6 cellular contexts compared by ENCODE assay signal in the genomic region with DNA sequence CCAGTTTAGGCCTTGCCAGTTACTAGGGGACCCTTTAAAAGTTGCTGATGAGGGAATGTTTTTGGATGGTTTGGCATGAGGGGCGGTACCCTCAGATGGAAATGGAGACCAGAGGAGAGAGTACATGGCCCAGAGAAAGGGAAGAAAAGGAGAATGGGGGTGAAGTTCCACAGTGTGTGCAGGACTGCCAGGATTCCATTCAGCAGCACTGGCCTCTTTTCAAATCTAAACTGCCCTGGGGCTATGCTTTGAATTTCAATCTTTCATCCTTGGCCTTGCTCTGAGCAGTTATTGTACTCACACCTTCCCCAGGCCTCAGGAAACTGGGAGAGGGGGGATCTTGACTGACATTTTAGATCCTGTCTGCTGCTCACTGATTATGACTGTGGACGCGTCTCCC. TPM values are rescaled to one million over a fixed set of nuclear protein-coding genes. Genes with fewer than 3 reads are reported as not detected.
DNase-seq lines count a peak whose midpoint lies in the region; ATAC-seq, FAIRE-seq and TF ChIP-seq lines count a peak whose summit lies in the region.

No MANE protein-coding gene starts in this region.

- peaks cover 74% of the 10 kb centered on the region for H3K79me2 ChIP-seq in MM.1S (ENCODE audit: low read length)
- peaks cover 60% of the 10 kb centered on the region for H3K79me2 ChIP-seq in smooth muscle cell (ENCODE audit: low read depth)

- ATAC-seq in pancreas (no peak), GM21786 (IDR thresholded peaks at IDR 0.05; ENCODE audit: unreplicated experiment) (no peak)

- H3K4me2 ChIP-seq in MM.1S (ENCODE audit: low read depth, low read length) (peak overlapping the region; percentile 74), smooth muscle cell (peak overlapping the region; percentile 86)

- H2AFZ ChIP-seq in MM.1S (ENCODE audit: low read length) = no peak overlapping the region
- H2AFZ ChIP-seq in smooth muscle cell (ENCODE audit: low read depth) = no peak overlapping the region

- H3K4me1 ChIP-seq in MM.1S (ENCODE audit: low read length) = peaks cover 21% of the 10 kb centered on the region
- peaks cover 28% of the 10 kb centered on the region for H3K4me1 ChIP-seq in smooth muscle cell (ENCODE audit: low read depth)
- H3K4me1 ChIP-seq in pancreas = peaks cover 31 to 39% (median 34%) of the 10 kb centered on the region in 3 donors

- intact Hi-C loops in dorsolateral prefrontal cortex (cut with DNase I) = no loop called here
- intact Hi-C loops in pancreas (cut with DNase I) = no loop called here

- no peaks in the 10 kb centered on the region for H3K27me3 ChIP-seq in MM.1S (replicated peaks; ENCODE audit: insufficient read depth, low read length)
- no peaks in the 10 kb centered on the region for H3K27me3 ChIP-seq in dorsolateral prefrontal cortex
- no peaks in the 10 kb centered on the region for H3K27me3 ChIP-seq in smooth muscle cell (ENCODE audit: low read depth)
- no peaks in the 10 kb centered on the region for H3K27me3 ChIP-seq in pancreas

- DNase-seq in MM.1S = no peak
- DNase-seq in dorsolateral prefrontal cortex = no peak
- DNase-seq in smooth muscle cell (lab: John Stamatoyannopoulos, UW; ENCODE audit: unreplicated experiment) = no peak
- no peak for DNase-seq in NCI-H774 (lab: John Stamatoyannopoulos, UW)
- DNase-seq in pancreas = no peak

- no peak for FAIRE-seq in pancreas (lab: Jason Lieb, UNC)

- TF ChIP-seq CTCF in MM.1S (IDR thresholded peaks at IDR 0.05; ENCODE audit: low read length) (no peak), dorsolateral prefrontal cortex (IDR thresholded peaks at IDR 0.05 in 54 of 56, conservative IDR thresholded peaks at IDR 0.05 in 2 of 56; ENCODE audit: low read depth in 1 of 56, partially characterized antibody in 56 of 56) (no peak), smooth muscle cell (IDR thresholded peaks at IDR 0.05; ENCODE audit: borderline replicate concordance, insufficient read depth, poor library complexity, severe bottlenecking) (no peak), pancreas (IDR thresholded peaks at IDR 0.05) (no peak)

- WGBS in smooth muscle cell (ENCODE audit: low lambda C conversion rate) = 46% methylated on average over 3 of the region's 3 CpGs
- WGBS in pancreas, 2 donors = 74 to 83% methylated on average over 3 of the region's 3 CpGs

- H3K9me3 ChIP-seq in MM.1S (replicated peaks; ENCODE audit: insufficient read depth, low read length) (no peaks in the 10 kb centered on the region), smooth muscle cell (replicated peaks; ENCODE audit: low read depth) (no peaks in the 10 kb centered on the region), pancreas (no peaks in the 10 kb centered on the region)

- peaks cover 68% of the 10 kb centered on the region for H3F3A ChIP-seq in MM.1S (ENCODE audit: insufficient read depth, low read length)
- peaks cover 64% of the 10 kb centered on the region for H3F3A ChIP-seq in smooth muscle cell (ENCODE audit: low read depth)

- H3K9me2 ChIP-seq in MM.1S (replicated peaks; ENCODE audit: insufficient read depth, low read length) = no peaks in the 10 kb centered on the region

- no peak overlapping the region for H3K27ac ChIP-seq in MM.1S (ENCODE audit: low read length)
- peak overlapping the region in 53 of 59 donors; percentile 18 to 100 (median 99) for H3K27ac ChIP-seq in dorsolateral prefrontal cortex
- peak overlapping the region; percentile 100 for H3K27ac ChIP-seq in smooth muscle cell (ENCODE audit: low read depth)
- no peak overlapping the region for H3K27ac ChIP-seq in pancreas

- H3K36me3 ChIP-seq in MM.1S (replicated peaks; ENCODE audit: insufficient read depth, low read length) = peaks cover 48% of the 10 kb centered on the region
- H3K36me3 ChIP-seq in smooth muscle cell (ENCODE audit: low read depth) = peaks cover 9% of the 10 kb centered on the region
- H3K36me3 ChIP-seq in pancreas = peaks cover 4 to 62% (median 50%) of the 10 kb centered on the region in 3 donors

- H3K4me3 ChIP-seq in MM.1S (ENCODE audit: low read length) (peak overlapping the region; percentile 99; the same call in 1 of the 2 replicates), dorsolateral prefrontal cortex (peak overlapping the region in 55 of 59 donors; percentile 4 to 100 (median 95)), smooth muscle cell (peak overlapping the region; percentile 81), pancreas (peak overlapping the region in 2 of 4 donors; percentile 80 to 92)

- H4K20me1 ChIP-seq in MM.1S (ENCODE audit: insufficient read depth, low read length) (peaks cover 24% of the 10 kb centered on the region), smooth muscle cell (ENCODE audit: low read depth) (peaks cover 63% of the 10 kb centered on the region)

- H3K9ac ChIP-seq in MM.1S (ENCODE audit: low read length) = peak overlapping the region; percentile 98; the same call in 1 of the 2 replicates
- peak overlapping the region; percentile 99 for H3K9ac ChIP-seq in smooth muscle cell (ENCODE audit: low read depth)

RNA-seq across cellular contexts. Expression of a gene that starts 3.0 kb away (rescaled TPM):
- 100 to 1,000 TPM; 101 to 299 (median 140) TPM for total RNA-seq in dorsolateral prefrontal cortex
- total RNA-seq in smooth muscle cell = 181 and 248 TPM in 2 replicates
- polyA plus RNA-seq in smooth muscle cell = 179 and 291 TPM in 2 replicates
- total RNA-seq in pancreas = 100 to 1,000 TPM in 1 of 6 donors, 10 to 100 TPM in 5; 68.8 to 331 (median 75.1) TPM
- polyA plus RNA-seq in pancreas = 100 to 1,000 TPM in 1 of 2 donors, 10 to 100 TPM in 1; 66.9 to 116 TPM

RNA-seq across cellular contexts. Expression of a gene that starts 37.5 kb away (rescaled TPM):
- total RNA-seq in dorsolateral prefrontal cortex = 10 to 100 TPM; 17.2 to 91.6 (median 58.7) TPM
- not detected in 2 replicates for total RNA-seq in smooth muscle cell
- not detected in 2 replicates for polyA plus RNA-seq in smooth muscle cell
- total RNA-seq in pancreas = under 1 TPM in 5 of 6 donors, not detected in 1; 0.06 to 0.15 (median 0.09) TPM
- under 1 TPM; 0.14 to 0.19 TPM for polyA plus RNA-seq in pancreas

RNA-seq across cellular contexts. Expression of a gene that starts 44.3 kb away (rescaled TPM):
- total RNA-seq in dorsolateral prefrontal cortex = 10 to 100 TPM; 23.7 to 53.8 (median 36.2) TPM
- total RNA-seq in smooth muscle cell = 19.3 and 36.6 TPM in 2 replicates
- polyA plus RNA-seq in smooth muscle cell = 41.3 and 46.1 TPM in 2 replicates
- total RNA-seq in pancreas = 10 to 100 TPM; 18.4 to 35.1 (median 27.1) TPM
- polyA plus RNA-seq in pancreas = 10 to 100 TPM; 47.6 to 59.5 TPM

RNA-seq across cellular contexts. Expression of a gene that starts 51.0 kb away (rescaled TPM):
- 1 to 10 TPM in 1 of 120 experiments, not detected in 119; 2.6 TPM for total RNA-seq in dorsolateral prefrontal cortex
- total RNA-seq in smooth muscle cell = not detected in 2 replicates
- polyA plus RNA-seq in smooth muscle cell = 1.4 and 3.1 TPM in 2 replicates
- total RNA-seq in pancreas = not detected
- under 1 TPM in 1 of 2 donors, not detected in 1; 0.65 TPM for polyA plus RNA-seq in pancreas

RNA-seq across cellular contexts. Expression of a gene that starts 51.8 kb away (rescaled TPM):
- total RNA-seq in dorsolateral prefrontal cortex = 10 to 100 TPM; 32.4 to 53.5 (median 41.9) TPM
- 44.6 and 52.6 TPM in 2 replicates for total RNA-seq in smooth muscle cell
- 67.9 and 69.0 TPM in 2 replicates for polyA plus RNA-seq in smooth muscle cell
- 10 to 100 TPM; 22.8 to 31.2 (median 26.9) TPM for total RNA-seq in pancreas
- polyA plus RNA-seq in pancreas = 10 to 100 TPM; 18.6 to 27.9 TPM

Comparison
In these comparisons a context has a peak if more than half of its experiments do, and no peak if none do; other contexts are left out.
1. H3K27ac ChIP-seq: peak in dorsolateral prefrontal cortex (53 of 59) and smooth muscle cell (single experiment); none in MM.1S (single experiment) and pancreas (0 of 4).
2. RNA of a gene that starts 37.5 kb away (total RNA-seq): 17.2 to 91.6 TPM in dorsolateral prefrontal cortex; 0.06 to 0.15 TPM in pancreas and not detected in smooth muscle cell; every median in the first group is over 10 times any median in the second.